Comparison of ENCODE assay signal across 15 cellular contexts in genomic region chr1:63968663-63969460, GRCh38.
DNase-seq lines count a peak whose midpoint lies in the region; ATAC-seq, FAIRE-seq and TF ChIP-seq lines count a peak whose summit lies in the region.
"Had no signal": no experiment of that assay in that cellular context is flagged by ENCODE, and none has a peak within 500 bp of the region (broad histone marks: within the 10 kb centered on the region; RNA-seq: fewer than 3 reads in every experiment).

No MANE protein-coding gene starts in this region.

- H3K4me3 Mint-ChIP-seq in CD4-positive, alpha-beta memory T cell: no peak overlapping the region
- H3K4me3 Mint-ChIP-seq in type B pancreatic cell: no peak overlapping the region
- H3K4me3 Mint-ChIP-seq: CD14-positive monocyte; stimulated activated naive CD8-positive, alpha-beta T cell treated with anti-CD3 and anti-CD28 coated beads, Interleukin-15, Interleukin-2, amounts not matched to agents 100 ng/mL and 50 ng/mL, for 24 hours had no signal

- H3K9me2 ChIP-seq in PC-3 (replicated peaks; ENCODE audit: low read length): no peaks in the 10 kb centered on the region

- no TSS peak for BruUV-seq in PC-3 (replicated peaks; lab: Mats Ljungman, UMichigan)

- H3K27me3 ChIP-seq in PC-3 (ENCODE audit: low read length): no peaks in the 10 kb centered on the region
- no peaks in the 10 kb centered on the region for H3K27me3 ChIP-seq in pancreas
- no peaks in the 10 kb centered on the region for H3K27me3 ChIP-seq in CD4-positive, alpha-beta memory T cell (ENCODE audit: insufficient read depth, low read length)
- H3K27me3 ChIP-seq in BE2C: no peaks in the 10 kb centered on the region

- intact Hi-C loops in PC-3 (cut with micrococcal nuclease) (no loop called here), pancreas (cut with DNase I) (no loop called here)
- intact Hi-C loops in CD4-positive, alpha-beta memory T cell (cut with micrococcal nuclease): no loop called here

- peaks cover 0 to 2% (median 0%) of the 10 kb centered on the region in 8 donors for H3K9me3 Mint-ChIP-seq in CD4-positive, alpha-beta memory T cell
- peaks cover 12% of the 10 kb centered on the region for H3K9me3 Mint-ChIP-seq in type B pancreatic cell
- H3K9me3 Mint-ChIP-seq: stimulated activated naive CD8-positive, alpha-beta T cell treated with anti-CD3 and anti-CD28 coated beads, Interleukin-15, Interleukin-2, amounts not matched to agents 100 ng/mL and 50 ng/mL, for 24 hours had no signal

- no peaks in the 10 kb centered on the region for H3K36me3 Mint-ChIP-seq in CD4-positive, alpha-beta memory T cell
- H3K36me3 Mint-ChIP-seq in type B pancreatic cell: peaks cover 9% of the 10 kb centered on the region
- H3K36me3 Mint-ChIP-seq: CD14-positive monocyte had no signal

- peaks cover 21% of the 10 kb centered on the region for H3K4me1 ChIP-seq in PC-3 (ENCODE audit: insufficient read depth, low read length)
- peaks cover 15 to 24% (median 21%) of the 10 kb centered on the region in 3 donors for H3K4me1 ChIP-seq in pancreas
- no peaks in the 10 kb centered on the region for H3K4me1 ChIP-seq in CD4-positive, alpha-beta memory T cell (ENCODE audit: insufficient read depth, low read length)
- peaks cover 5% of the 10 kb centered on the region; the same call in 1 of the 2 replicates for H3K4me1 ChIP-seq in BE2C

- H3F3A ChIP-seq in PC-3 (ENCODE audit: low read length, unreplicated experiment): no peaks in the 10 kb centered on the region

- H3K36me3 ChIP-seq in PC-3 (ENCODE audit: low read depth, low read length) (no peaks in the 10 kb centered on the region), pancreas (no peaks in the 10 kb centered on the region), BE2C (no peaks in the 10 kb centered on the region)
- no peaks in the 10 kb centered on the region for H3K36me3 ChIP-seq in CD4-positive, alpha-beta memory T cell (ENCODE audit: insufficient read depth, low read length)

- 14 to 15% methylated on average over 3 of the region's 3 CpGs for WGBS in pancreas, 2 donors

- peak; percentile 85 for DNase-seq in EL
- peak; percentile 53 for DNase-seq in PC-3
- DNase-seq in fibroblast of pulmonary artery (ENCODE audit: low read depth): peak; percentile 27
- DNase-seq in pancreas: peak in 2 of 6 donors; percentile 28 to 34
- DNase-seq in CD4-positive, alpha-beta memory T cell: no peak
- DNase-seq in type B pancreatic cell (ENCODE audit: extremely low spot score, unreplicated experiment): no peak
- no peak for DNase-seq in NCI-H2171 treated with DMSO at 0.1 percent for 48 hours (lab: John Stamatoyannopoulos, UW)
- no peak for DNase-seq in BE2C
- DNase-seq: activated gamma-delta T cell treated with Interleukin-2 at 50 U/mL for 16 hours, cerebellar nuclear complex, NCI-H1436, NCI-H526 treated with DMSO at 0.1 percent for 48 hours had no signal

- H3K79me2 ChIP-seq in PC-3 (ENCODE audit: low read length): no peaks in the 10 kb centered on the region

- POLR2A ChIA-PET in PC-3 (lab: Charles Lee; ENCODE audit: unreplicated experiment): no interaction called here
- POLR2A ChIA-PET in CD4-positive, alpha-beta memory T cell (lab: Charles Lee; ENCODE audit: partially characterized antibody): no interaction called here

- no peaks in the 10 kb centered on the region for H3K9me3 ChIP-seq in PC-3 (ENCODE audit: low read length)
- no peaks in the 10 kb centered on the region for H3K9me3 ChIP-seq in pancreas
- no peaks in the 10 kb centered on the region for H3K9me3 ChIP-seq in CD4-positive, alpha-beta memory T cell (ENCODE audit: control insufficient read depth in 1 of 2, low read length in 2 of 2)
- H3K9me3 ChIP-seq in BE2C: no peaks in the 10 kb centered on the region

- H3K27me3 Mint-ChIP-seq in CD4-positive, alpha-beta memory T cell: peaks cover 6 to 14% of the 10 kb centered on the region in 2 donors
- H3K27me3 Mint-ChIP-seq in type B pancreatic cell: peaks cover 5% of the 10 kb centered on the region

- peak overlapping the region; percentile 50 for H3K4me2 ChIP-seq in PC-3 (ENCODE audit: low read length)

- ATAC-seq in PC-3: peak; percentile 71
- peak; percentile 51 to 76 (median 66) for ATAC-seq in pancreas

- H3K27ac ChIP-seq in PC-3 (ENCODE audit: low read length) (peak overlapping the region; percentile 64), pancreas (peak overlapping the region in 2 of 4 donors; percentile 38 to 53)
- H3K27ac ChIP-seq in CD4-positive, alpha-beta memory T cell (ENCODE audit: low read depth, low read length): no peak overlapping the region

- H2AFZ ChIP-seq in PC-3 (ENCODE audit: low read length): no peak overlapping the region

- no peak for TF ChIP-seq CTCF in PC-3 (conservative IDR thresholded peaks at IDR 0.05; ENCODE audit: low read depth, low read length)
- no peak for TF ChIP-seq CTCF in fibroblast of pulmonary artery (IDR thresholded peaks at IDR 0.05; ENCODE audit: low read length, missing control alignments)
- no peak for TF ChIP-seq CTCF in pancreas (IDR thresholded peaks at IDR 0.05)
- no peak for TF ChIP-seq CTCF in type B pancreatic cell (conservative IDR thresholded peaks at IDR 0.05)
- TF ChIP-seq CTCF in BE2C (IDR thresholded peaks at IDR 0.05; ENCODE audit: low read depth, low read length): no peak

- H3K4me3 ChIP-seq in PC-3 (ENCODE audit: low read length): no peak overlapping the region
- no peak overlapping the region for H3K4me3 ChIP-seq in fibroblast of pulmonary artery (replicated peaks; ENCODE audit: low read depth, low read length)
- no peak overlapping the region for H3K4me3 ChIP-seq in pancreas
- no peak overlapping the region for H3K4me3 ChIP-seq in CD4-positive, alpha-beta memory T cell (ENCODE audit: low read length in 2 of 2)
- no peak overlapping the region for H3K4me3 ChIP-seq in BE2C (ENCODE audit: low read depth, low read length)

- no peak overlapping the region for H3K27ac Mint-ChIP-seq in CD4-positive, alpha-beta memory T cell
- H3K27ac Mint-ChIP-seq in type B pancreatic cell: no peak overlapping the region
- H3K27ac Mint-ChIP-seq: stimulated activated naive CD8-positive, alpha-beta T cell treated with anti-CD3 and anti-CD28 coated beads, Interleukin-15, Interleukin-2, amounts not matched to agents 100 ng/mL and 50 ng/mL, for 24 hours had no signal

- FAIRE-seq in pancreas (lab: Jason Lieb, UNC): no peak
- FAIRE-seq: TTC549 had no signal

- H4K20me1 ChIP-seq in PC-3 (ENCODE audit: low read length): 0 out of 2 replicates have a peak, but pooled peaks cover 3% of the 10 kb centered on the region

- no peak overlapping the region for H3K9ac ChIP-seq in PC-3 (ENCODE audit: low read length)

- CTCF ChIA-PET in PC-3 (lab: Charles Lee): no interaction called here
- CTCF ChIA-PET in CD4-positive, alpha-beta memory T cell (lab: Charles Lee; ENCODE audit: partially characterized antibody): no interaction called here

- H3K4me1 Mint-ChIP-seq in CD4-positive, alpha-beta memory T cell: no peaks in the 10 kb centered on the region
- H3K4me1 Mint-ChIP-seq in type B pancreatic cell (ENCODE audit: unreplicated experiment): peaks cover 39% of the 10 kb centered on the region
- H3K4me1 Mint-ChIP-seq: CD14-positive monocyte had no signal

Comparison
In these comparisons a context has a peak if more than half of its experiments do, and no peak if none do; other contexts are left out.
1. DNase-seq: peak in EL (single experiment), PC-3 (single experiment) and fibroblast of pulmonary artery (single experiment); none in CD4-positive, alpha-beta memory T cell (0 of 5), type B pancreatic cell (single experiment), NCI-H2171 treated with DMSO at 0.1 percent for 48 hours (single experiment) and BE2C (single experiment).